9 cellular contexts compared by ENCODE assay signal in genomic region chr1:205319081-205320018, GRCh38. TPM values are rescaled to one million over a fixed set of nuclear protein-coding genes. Genes with fewer than 3 reads are reported as not detected.
DNase-seq lines count a peak whose midpoint lies in the region; ATAC-seq, FAIRE-seq and TF ChIP-seq lines count a peak whose summit lies in the region.
"Had no signal": no experiment of that assay in that cellular context is flagged by ENCODE, and none has a peak within 500 bp of the region (broad histone marks: within the 10 kb centered on the region; RNA-seq: fewer than 3 reads in every experiment).

No MANE protein-coding gene starts in this region.

- no peaks in the 10 kb centered on the region for H3K36me3 ChIP-seq in HEK293 (ENCODE audit: control insufficient read depth in 2 of 2, insufficient read depth in 1 of 2, low read length in 2 of 2)
- H3K36me3 ChIP-seq in OCI-LY1 (ENCODE audit: insufficient read depth, low read length), result peaks cover 29% of the 10 kb centered on the region; the same call in 1 of the 2 replicates
- no peaks in the 10 kb centered on the region for H3K36me3 ChIP-seq in breast epithelium

- no peaks in the 10 kb centered on the region for H3K9me3 ChIP-seq in A549
- H3K9me3 ChIP-seq in HEK293 (ENCODE audit: control insufficient read depth, insufficient read depth, low read depth, low read length), result no peaks in the 10 kb centered on the region
- H3K9me3 ChIP-seq in OCI-LY1 (ENCODE audit: low read length), result no peaks in the 10 kb centered on the region
- H3K9me3 ChIP-seq in breast epithelium, result no peaks in the 10 kb centered on the region

- H3K4me3 ChIP-seq in A549 (peak overlapping the region; percentile 95), HEK293 (ENCODE audit: low read depth, low read length) (no peak overlapping the region), OCI-LY1 (ENCODE audit: low read depth, low read length, poor library complexity, severe bottlenecking) (peak overlapping the region; percentile 95), breast epithelium (peak overlapping the region in 1 of 3 donors; percentile 26)

- peak overlapping the region; percentile 10 to 83 for H3K27ac Mint-ChIP-seq in stimulated activated naive CD8-positive, alpha-beta T cell treated with anti-CD3 and anti-CD28 coated beads, Interleukin-15, amount 100 ng/mL, for 72 hours

- POLR2A ChIA-PET in A549 (lab: Yijun Ruan, JAX), result interaction anchor here (0.7 to 1.7 kb wide), 7 partner anchors 11 to 46 kb away, joined by 3 to 9 read pairs (median 7); no protein-coding TSS in a partner anchor
- POLR2A ChIA-PET in HEK293 (lab: Yijun Ruan, JAX), result interaction anchor here (0.7 to 2.2 kb wide), 3 partner anchors 21 to 46 kb away, joined by 3 to 9 read pairs (median 5); no protein-coding TSS in a partner anchor

- peaks cover 65% of the 10 kb centered on the region for H3K79me2 ChIP-seq in OCI-LY1 (ENCODE audit: insufficient read depth, low read length)

- H3K4me3 Mint-ChIP-seq in stimulated activated naive CD8-positive, alpha-beta T cell treated with anti-CD3 and anti-CD28 coated beads, Interleukin-15, amount 100 ng/mL, for 72 hours, result peak overlapping the region; percentile 87 to 99

- FAIRE-seq in A549 (lab: Jason Lieb, UNC), result no peak
- FAIRE-seq: endometrium had no signal

- DNase-seq in A549 (ENCODE audit: low read depth in 1 of 2, low spot score in 1 of 2), result peak in 1 of 2 experiments; percentile 80
- peak; percentile 53 to 73 for DNase-seq in breast epithelium (ENCODE audit: low spot score in 2 of 2)
- DNase-seq in left lobe of liver (ENCODE audit: low spot score), result peak; percentile 89
- peak; percentile 27 to 40 for DNase-seq in stimulated activated naive CD8-positive, alpha-beta T cell treated with anti-CD3 and anti-CD28 coated beads, Interleukin-15, amount 100 ng/mL, for 72 hours
- DNase-seq in KG1 (lab: John Stamatoyannopoulos, UW), result no peak

- no peaks in the 10 kb centered on the region for H3K9me2 ChIP-seq in OCI-LY1 (ENCODE audit: low read depth, low read length)

- H3K4me1 ChIP-seq in A549 (peaks cover 47% of the 10 kb centered on the region), HEK293 (ENCODE audit: control insufficient read depth, insufficient read depth, low read length) (peaks cover 10% of the 10 kb centered on the region), OCI-LY1 (ENCODE audit: insufficient read depth, low read length, severe bottlenecking) (peaks cover 61% of the 10 kb centered on the region), breast epithelium (peaks cover 0 to 19% of the 10 kb centered on the region in 2 donors)

- H2AFZ ChIP-seq in OCI-LY1 (ENCODE audit: low read length), result no peak overlapping the region

- no peaks in the 10 kb centered on the region for H3F3A ChIP-seq in OCI-LY1 (ENCODE audit: insufficient read depth, low read length)

- H3K27me3 Mint-ChIP-seq in stimulated activated naive CD8-positive, alpha-beta T cell treated with anti-CD3 and anti-CD28 coated beads, Interleukin-15, amount 100 ng/mL, for 72 hours, result no peaks in the 10 kb centered on the region

- no peaks in the 10 kb centered on the region for H4K20me1 ChIP-seq in OCI-LY1 (ENCODE audit: insufficient read depth, low read length)

- H3K4me1 Mint-ChIP-seq in stimulated activated naive CD8-positive, alpha-beta T cell treated with anti-CD3 and anti-CD28 coated beads, Interleukin-15, amount 100 ng/mL, for 72 hours, result peaks cover 82% of the 10 kb centered on the region

- H3K27ac ChIP-seq in A549 (peak overlapping the region; percentile 96 to 99), HEK293 (ENCODE audit: extremely low read depth, low read depth, low read length) (no peak overlapping the region), OCI-LY1 (ENCODE audit: low read depth, low read length, poor library complexity, severe bottlenecking) (peak overlapping the region; percentile 82), breast epithelium (peak overlapping the region in 1 of 2 donors; percentile 60)

- no peaks in the 10 kb centered on the region for H3K9me3 Mint-ChIP-seq in stimulated activated naive CD8-positive, alpha-beta T cell treated with anti-CD3 and anti-CD28 coated beads, Interleukin-15, amount 100 ng/mL, for 72 hours

- H3K27me3 ChIP-seq in OCI-LY1 (ENCODE audit: insufficient read depth, low read length) (no peaks in the 10 kb centered on the region), breast epithelium (no peaks in the 10 kb centered on the region)

- H3K9ac ChIP-seq in OCI-LY1 (ENCODE audit: low read length), result peak overlapping the region; percentile 32; the same call in 1 of the 2 replicates

- intact Hi-C loops in breast epithelium (cut with DNase I; ENCODE audit: low total_unique reads), result loop anchor here (5.0 kb wide), 1 partner anchor 47 kb away; no protein-coding TSS in a partner anchor

- TF ChIP-seq CTCF in A549 (IDR thresholded peaks at IDR 0.05) (no peak), HEK293 (tag by site-specific recombination; IDR thresholded peaks at IDR 0.05) (no peak), OCI-LY1 (IDR thresholded peaks at IDR 0.05; ENCODE audit: low read length) (no peak), breast epithelium (IDR thresholded peaks at IDR 0.05) (no peak)

- no peak for TF ChIP-seq RAD21 in A549 (conservative IDR thresholded peaks at IDR 0.05 in 1 of 2, IDR thresholded peaks at IDR 0.05 in 1 of 2)

- no peak for TF ChIP-seq EP300 in A549 (IDR thresholded peaks at IDR 0.05)

- ATAC-seq in A549 (peak in 1 of 2 experiments; percentile 4; a peak in 2 of 6 replicates), left lobe of liver (peak; percentile 40), GM18868 (IDR thresholded peaks at IDR 0.05; ENCODE audit: unreplicated experiment) (no peak)
- ATAC-seq in stimulated activated naive CD8-positive, alpha-beta T cell treated with anti-CD3 and anti-CD28 coated beads, Interleukin-15, amount 100 ng/mL, for 72 hours, result peak; percentile 47

- CTCF ChIA-PET in A549 (lab: Yijun Ruan, JAX), result interaction anchor here (1.1 to 89.2 kb wide), 4 partner anchors 6 to 330 kb away, joined by 3 to 3627 read pairs (median 1815); partner anchors contain the start of genes KLHDC8A and NUAK2
- CTCF ChIA-PET in HEK293 (lab: Yijun Ruan, JAX), result interaction anchor here (0.7 to 3.3 kb wide), 7 partner anchors 16 to 758 kb away, joined by 3 to 41 read pairs (median 3); no protein-coding TSS in a partner anchor

- 0% methylated on average over 5 of the region's 6 CpGs for WGBS in A549 (ENCODE audit: missing lambda C conversion rate)

- no peak for TF ChIP-seq POLR2A in A549 (IDR thresholded peaks at IDR 0.05; ENCODE audit: low read length)
- no peak for TF ChIP-seq POLR2A in breast epithelium (IDR thresholded peaks at IDR 0.05)

- H3K4me2 ChIP-seq in A549 (peak overlapping the region; percentile 99), OCI-LY1 (ENCODE audit: low read length) (peak overlapping the region; percentile 68)

TF ChIP-seq in A549, 52 proteins besides CTCF, POLR2A, EP300 and RAD21 (continues in another document):
- no peak for TF ChIP-seq HEYL (CRISPR knock-in tag; IDR thresholded peaks at IDR 0.05)
- no peak for TF ChIP-seq SREBF2 (IDR thresholded peaks at IDR 0.05)
- TF ChIP-seq USF2 (IDR thresholded peaks at IDR 0.05), result no peak
- TF ChIP-seq MAFK (IDR thresholded peaks at IDR 0.05; ENCODE audit: partially characterized antibody), result peak; percentile 42
- TF ChIP-seq POLR2AphosphoS2 (conservative IDR thresholded peaks at IDR 0.05; ENCODE audit: low read length), result no peak

TF ChIP-seq in HEK293, 187 proteins besides CTCF, POLR2A, EP300 and RAD21 (continues in another document):
- TF ChIP-seq ZNF24 (tag by site-specific recombination; IDR thresholded peaks at IDR 0.05), result no peak
- TF ChIP-seq TCF7L2 (IDR thresholded peaks at IDR 0.05; ENCODE audit: borderline replicate concordance, low read depth, low read length), result no peak
- TF ChIP-seq WT1 (tag by site-specific recombination; IDR thresholded peaks at IDR 0.05), result 0 out of 2 replicates have a peak, but pooled peaks have one; percentile 9
- peak; percentile 70 for TF ChIP-seq ZIC2 (tag by site-specific recombination; IDR thresholded peaks at IDR 0.05)
- TF ChIP-seq ZNF423 (tag by site-specific recombination; IDR thresholded peaks at IDR 0.05), result no peak
- TF ChIP-seq ZBTB17 (tag by site-specific recombination; IDR thresholded peaks at IDR 0.05), result peak; percentile 56
- no peak for TF ChIP-seq ZNF600 (tag by site-specific recombination; IDR thresholded peaks at IDR 0.05)
- TF ChIP-seq PRDM1 (tag by site-specific recombination; IDR thresholded peaks at IDR 0.05), result peak; percentile 88
- 0 out of 2 replicates have a peak, but pooled peaks have one; percentile 24 for TF ChIP-seq ZNF398 (tag by site-specific recombination; IDR thresholded peaks at IDR 0.05)

RNA-seq across cellular contexts. Expression of gene NUAK2, which starts 2.2 kb away (rescaled TPM):
- polyA plus RNA-seq in A549 (2011; rRNA removed) (22.6 and 29.7 TPM in 2 replicates), A549 (2017; fragmentation: RNase III; extraction: RNeasy Plus Mini Kit Qiagen cat#74134 plus additional on column Dnase treatment) (37.8 to 40.9 TPM (median 38.8 TPM) in 3 replicates)
- polyA plus RNA-seq in A549 (2012; cell fraction: cytosol; rRNA removed), result 31.1 and 44.6 TPM in 2 replicates
- polyA plus RNA-seq in A549 (2012; cell fraction: nucleus; rRNA removed), result 58.5 and 70.7 TPM in 2 replicates
- polyA minus RNA-seq in A549 (2011; rRNA and poly(A)+ RNA removed), result 34.3 and 54.4 TPM in 2 replicates
- total RNA-seq in breast epithelium (1 to 10 TPM in 2 of 3 donors, under 1 TPM in 1; 0.98 to 2.2 (median 1.1) TPM), left lobe of liver (1.7 TPM)

RNA-seq across cellular contexts. Expression of gene KLHDC8A, which starts 37.4 kb away (rescaled TPM):
- polyA plus RNA-seq in A549 (2011; rRNA removed), result 0.37 and 0.40 TPM in 2 replicates
- polyA plus RNA-seq in A549 (2012; cell fraction: cytosol; rRNA removed), result 0.33 and 0.67 TPM in 2 replicates
- polyA plus RNA-seq in A549 (2012; cell fraction: nucleus; rRNA removed), result 0.26 and 0.55 TPM in 2 replicates
- polyA plus RNA-seq in A549 (2017; fragmentation: RNase III; extraction: RNeasy Plus Mini Kit Qiagen cat#74134 plus additional on column Dnase treatment), result 0.32 to 0.51 TPM (median 0.34 TPM) in 3 replicates
- 1.8 and 1.9 TPM in 2 replicates for polyA minus RNA-seq in A549 (2011; rRNA and poly(A)+ RNA removed)
- total RNA-seq in breast epithelium, result not detected
- total RNA-seq in left lobe of liver, result not detected

Comparison
In these comparisons a context has a peak if more than half of its experiments do, and no peak if none do; other contexts are left out.
1. Of the 5 proteins assayed by ChIP-seq in both HEK293 and A549: peak only in HEK293: none; only in A549: HOXA7 and PBX3; in both: none; in neither: 3.